ENCODE assay signal across 19 cellular contexts in genomic region chr17:1996243-1997145, GRCh38. TPM values are rescaled to one million over a fixed set of nuclear protein-coding genes. Genes with fewer than 3 reads are reported as not detected.
DNase-seq lines count a peak whose midpoint lies in the region; ATAC-seq, FAIRE-seq and TF ChIP-seq lines count a peak whose summit lies in the region.
"Had no signal": no experiment of that assay in that cellular context is flagged by ENCODE, and none has a peak within 500 bp of the region (broad histone marks: within the 10 kb centered on the region; RNA-seq: fewer than 3 reads in every experiment).

No MANE protein-coding gene starts in this region.

- TF ChIP-seq POLR2A in HepG2 (IDR thresholded peaks at IDR 0.05; ENCODE audit: insufficient read depth in 1 of 2, low read depth in 2 of 2, low read length in 2 of 2) = no peak

- TSS peak; percentile 94 for BruUV-seq in HepG2 (replicated peaks; lab: Mats Ljungman, UMichigan)

- DNase-seq in NCI-H1092 (lab: John Stamatoyannopoulos, UW) (peak; percentile 33), WERI-Rb-1 (no peak), HepG2 (ENCODE audit: low spot score) (no peak), iPS-NIHi7 (ENCODE audit: extremely low spot score) (no peak)
- DNase-seq: activated CD8-positive, alpha-beta memory T cell treated with anti-CD3 and anti-CD28 coated beads for 24 hours; anterior cingulate cortex; CD4-positive, CD25-positive, alpha-beta regulatory T cell; cortex of kidney; kidney; NCI-H1436; NCI-H446; stimulated activated CD4-positive, alpha-beta T cell treated with anti-CD3 and anti-CD28 coated beads, Interleukin-1b, Interleukin-23, amount 100 ng/mL, for 48 hours had no signal

- peaks cover 65% of the 10 kb centered on the region for H3K4me1 ChIP-seq in HepG2 (ENCODE audit: insufficient read depth, low read length)
- peaks cover 17 to 57% (median 32%) of the 10 kb centered on the region in 3 donors for H3K4me1 ChIP-seq in skeletal muscle tissue (ENCODE audit: control insufficient read depth in 3 of 3, insufficient read depth in 3 of 3, low read length in 3 of 3)

- H3K27me3 ChIP-seq in WERI-Rb-1 (ENCODE audit: insufficient read depth, low read depth, severe bottlenecking) (no peaks in the 10 kb centered on the region), HepG2 (ENCODE audit: control insufficient read depth in 1 of 2, insufficient read depth in 2 of 2, low read length in 2 of 2) (peaks cover 0 to 16% of the 10 kb centered on the region in 2 experiments; a peak in 2 of 5 replicates), skeletal muscle tissue (ENCODE audit: control insufficient read depth in 3 of 3, insufficient read depth in 3 of 3, low read length in 3 of 3) (no peaks in the 10 kb centered on the region)

- H3K4me3 ChIP-seq in WERI-Rb-1 (ENCODE audit: low read depth, low read length) = no peak overlapping the region
- H3K4me3 ChIP-seq in HepG2 (replicated peaks in 1 of 3; ENCODE audit: insufficient read depth in 1 of 3, low read depth in 2 of 3, low read length in 3 of 3) = peak overlapping the region; percentile 38 to 66 (median 60)
- no peak overlapping the region for H3K4me3 ChIP-seq in skeletal muscle tissue (ENCODE audit: low read length in 3 of 3)
- H3K4me3 ChIP-seq: esophagus muscularis mucosa, heart left ventricle had no signal

- WGBS in HepG2 (ENCODE audit: low lambda C conversion rate) = 11% methylated on average over 8 of the region's 11 CpGs

- H3K9ac ChIP-seq in HepG2 (ENCODE audit: insufficient read depth, low read depth, low read length) (peak overlapping the region; percentile 27; the same call in 1 of the 2 replicates), skeletal muscle tissue (ENCODE audit: low read depth in 1 of 3, low read length in 3 of 3) (no peak overlapping the region)

- in situ Hi-C loops in HepG2 (cut with HindIII; ENCODE audit: extremely low pct_ligation_motif_present, low pct_unique_long_range_greater_than_20kb) = no loop called here

- intact Hi-C loops in HepG2 (cut with micrococcal nuclease; ENCODE audit: unreplicated experiment) = no loop called here

- POLR2A ChIA-PET in HepG2 (lab: Yijun Ruan, JAX) = interaction anchor here (0.7 to 3.1 kb wide), 16 partner anchors 9 to 280 kb away, joined by 3 to 18 read pairs (median 5); partner anchors contain the start of genes DPH1, RTN4RL1 and SMYD4

- no peak for TF ChIP-seq RAD21 in HepG2 (CRISPR knock-in tag; IDR thresholded peaks at IDR 0.05)

- peak overlapping the region; percentile 83 for H3K4me2 ChIP-seq in HepG2 (ENCODE audit: low read depth, low read length)

- TF ChIP-seq EP300 in HepG2 (IDR thresholded peaks at IDR 0.05; ENCODE audit: low read depth in 2 of 2, low read length in 2 of 2) (no peak), HepG2 (CRISPR knock-in tag; IDR thresholded peaks at IDR 0.05; ENCODE audit: borderline replicate concordance) (no peak)

- FAIRE-seq in HepG2 (lab: Jason Lieb, UNC) = no peak
- FAIRE-seq: kidney had no signal

- CTCF ChIA-PET in HepG2 (lab: Yijun Ruan, JAX; ENCODE audit: low intra/inter-chr PET ratio, low total read pairs) = no interaction called here

- no peak for ATAC-seq in HepG2
- no peak for ATAC-seq in GM21423 (IDR thresholded peaks at IDR 0.05; ENCODE audit: unreplicated experiment)
- no peak for ATAC-seq in HG02981 (IDR thresholded peaks at IDR 0.05; ENCODE audit: unreplicated experiment)
- ATAC-seq: heart left ventricle had no signal

- H3K27ac ChIP-seq in WERI-Rb-1 (peak overlapping the region; percentile 96), HepG2 (ENCODE audit: extremely low read length, insufficient read depth, low read length) (no peak overlapping the region), skeletal muscle tissue (ENCODE audit: low read depth, low read length) (peak overlapping the region; percentile 89)

- no peaks in the 10 kb centered on the region for H4K20me1 ChIP-seq in HepG2 (ENCODE audit: insufficient read depth, low read length)

- no peak overlapping the region for H2AFZ ChIP-seq in HepG2 (ENCODE audit: low read length)

- TF ChIP-seq CTCF in WERI-Rb-1 (IDR thresholded peaks at IDR 0.05; ENCODE audit: low read depth, low read length) (no peak), HepG2 (CRISPR knock-in tag; IDR thresholded peaks at IDR 0.05) (no peak)

- H3K36me3 ChIP-seq in WERI-Rb-1 (peaks cover 3% of the 10 kb centered on the region; the same call in 1 of the 2 replicates), HepG2 (replicated peaks in 1 of 2; ENCODE audit: control insufficient read depth in 1 of 2, insufficient read depth in 2 of 2, low read length in 2 of 2) (no peaks in the 10 kb centered on the region), skeletal muscle tissue (ENCODE audit: control insufficient read depth in 3 of 3, insufficient read depth in 3 of 3, low read length in 3 of 3) (no peaks in the 10 kb centered on the region)
- H3K36me3 ChIP-seq: esophagus muscularis mucosa, heart left ventricle had no signal

- no peaks in the 10 kb centered on the region for H3K79me2 ChIP-seq in HepG2 (ENCODE audit: insufficient read depth, low read length)

- H3K9me3 ChIP-seq in WERI-Rb-1 (ENCODE audit: severe bottlenecking) (no peaks in the 10 kb centered on the region), HepG2 (ENCODE audit: low read length) (no peaks in the 10 kb centered on the region), skeletal muscle tissue (ENCODE audit: control insufficient read depth in 3 of 3, low read length in 3 of 3) (no peaks in the 10 kb centered on the region)
- H3K9me3 ChIP-seq: esophagus muscularis mucosa, heart left ventricle had no signal

RNA-seq across cellular contexts. Expression of gene RTN4RL1, which starts 28.6 kb away (rescaled TPM):
- total RNA-seq in HepG2 (2016; rRNA removed; fragmentation: Illumina TruSeq; extraction: Trizol) = not detected in 2 replicates
- not detected in 2 replicates for total RNA-seq in HepG2 (2016; cell fraction: cytosol; rRNA removed; fragmentation: Illumina TruSeq; extraction: Trizol; ENCODE audit: low read depth)
- total RNA-seq in HepG2 (2016; cell fraction: insoluble cytoplasmic fraction; rRNA removed; fragmentation: Illumina TruSeq; extraction: Trizol) = not detected in 2 replicates
- total RNA-seq in HepG2 (2016; cell fraction: membrane; rRNA removed; fragmentation: Illumina TruSeq; extraction: Trizol) = not detected in 2 replicates
- total RNA-seq in HepG2 (2016; cell fraction: nucleus; rRNA removed; fragmentation: Illumina TruSeq; extraction: Trizol) = not detected in 2 replicates
- 0.01 TPM in 1 of 2 replicates, not detected in the other for polyA plus RNA-seq in HepG2 (2011; rRNA removed)
- not detected in 2 replicates for polyA plus RNA-seq in HepG2 (2011; cell fraction: cytosol; rRNA removed)
- polyA plus RNA-seq in HepG2 (2011; cell fraction: nucleus; rRNA removed) = not detected in 2 replicates
- polyA plus RNA-seq in HepG2 (2012) = not detected in 2 replicates
- not detected in 2 replicates for polyA plus RNA-seq in HepG2 (2016; cell fraction: cytosol; fragmentation: Illumina TruSeq; extraction: Trizol; ENCODE audit: low read depth)
- not detected in 2 replicates for polyA plus RNA-seq in HepG2 (2016; cell fraction: insoluble cytoplasmic fraction; fragmentation: Illumina TruSeq; extraction: Trizol; ENCODE audit: low read depth)
- 0.05 TPM in 1 of 2 replicates, not detected in the other for polyA plus RNA-seq in HepG2 (2016; cell fraction: membrane; fragmentation: Illumina TruSeq; extraction: Trizol; ENCODE audit: low read depth)
- polyA plus RNA-seq in HepG2 (2016; cell fraction: nucleus; fragmentation: Illumina TruSeq; extraction: Trizol; ENCODE audit: insufficient read depth, low read depth) = not detected in 2 replicates
- polyA minus RNA-seq in HepG2 (2011; rRNA and poly(A)+ RNA removed; ENCODE audit: low replicate concordance) = 0.08 TPM in 1 of 2 replicates, not detected in the other
- polyA minus RNA-seq in HepG2 (2011; cell fraction: cytosol; rRNA and poly(A)+ RNA removed) = not detected in 2 replicates
- polyA minus RNA-seq in HepG2 (2011; cell fraction: nucleus; rRNA and poly(A)+ RNA removed) = not detected in 2 replicates
- total RNA-seq in skeletal muscle tissue = 1.0 TPM
- total RNA-seq: Daoy, OCI-LY7 had no signal

RNA-seq across cellular contexts. Expression of gene DPH1, which starts 33.5 kb away (rescaled TPM):
- total RNA-seq in HepG2 (2016; rRNA removed; fragmentation: Illumina TruSeq; extraction: Trizol) = 14.5 and 25.3 TPM in 2 replicates
- 12.1 and 14.2 TPM in 2 replicates for total RNA-seq in HepG2 (2016; cell fraction: cytosol; rRNA removed; fragmentation: Illumina TruSeq; extraction: Trizol; ENCODE audit: low read depth)
- 12.8 and 22.5 TPM in 2 replicates for total RNA-seq in HepG2 (2016; cell fraction: insoluble cytoplasmic fraction; rRNA removed; fragmentation: Illumina TruSeq; extraction: Trizol)
- 10.3 and 14.0 TPM in 2 replicates for total RNA-seq in HepG2 (2016; cell fraction: membrane; rRNA removed; fragmentation: Illumina TruSeq; extraction: Trizol)
- 16.5 and 22.6 TPM in 2 replicates for total RNA-seq in HepG2 (2016; cell fraction: nucleus; rRNA removed; fragmentation: Illumina TruSeq; extraction: Trizol)
- 42.8 and 49.5 TPM in 2 replicates for polyA plus RNA-seq in HepG2 (2011; rRNA removed)
- 18.9 and 24.7 TPM in 2 replicates for polyA plus RNA-seq in HepG2 (2011; cell fraction: cytosol; rRNA removed)
- 184 and 197 TPM in 2 replicates for polyA plus RNA-seq in HepG2 (2011; cell fraction: nucleus; rRNA removed)
- 22.1 and 23.1 TPM in 2 replicates for polyA plus RNA-seq in HepG2 (2012)
- 2.9 and 3.9 TPM in 2 replicates for polyA plus RNA-seq in HepG2 (2016; cell fraction: cytosol; fragmentation: Illumina TruSeq; extraction: Trizol; ENCODE audit: low read depth)
- 12.2 and 15.0 TPM in 2 replicates for polyA plus RNA-seq in HepG2 (2016; cell fraction: insoluble cytoplasmic fraction; fragmentation: Illumina TruSeq; extraction: Trizol; ENCODE audit: low read depth)
- 3.9 and 4.7 TPM in 2 replicates for polyA plus RNA-seq in HepG2 (2016; cell fraction: membrane; fragmentation: Illumina TruSeq; extraction: Trizol; ENCODE audit: low read depth)
- polyA plus RNA-seq in HepG2 (2016; cell fraction: nucleus; fragmentation: Illumina TruSeq; extraction: Trizol; ENCODE audit: insufficient read depth, low read depth) = 54.3 and 66.6 TPM in 2 replicates
- 82.1 and 106 TPM in 2 replicates for polyA minus RNA-seq in HepG2 (2011; rRNA and poly(A)+ RNA removed; ENCODE audit: low replicate concordance)
- 15.1 and 19.0 TPM in 2 replicates for polyA minus RNA-seq in HepG2 (2011; cell fraction: cytosol; rRNA and poly(A)+ RNA removed)
- 33.1 and 46.4 TPM in 2 replicates for polyA minus RNA-seq in HepG2 (2011; cell fraction: nucleus; rRNA and poly(A)+ RNA removed)
- 14.1 TPM for total RNA-seq in skeletal muscle tissue

RNA-seq across cellular contexts. Expression of gene OVCA2, which starts 45.3 kb away (rescaled TPM):
- total RNA-seq in HepG2 (2016; rRNA removed; fragmentation: Illumina TruSeq; extraction: Trizol) (28.2 and 28.5 TPM in 2 replicates), skeletal muscle tissue (24.0 TPM)
- 14.6 and 20.0 TPM in 2 replicates for total RNA-seq in HepG2 (2016; cell fraction: cytosol; rRNA removed; fragmentation: Illumina TruSeq; extraction: Trizol; ENCODE audit: low read depth)
- 30.5 and 31.5 TPM in 2 replicates for total RNA-seq in HepG2 (2016; cell fraction: insoluble cytoplasmic fraction; rRNA removed; fragmentation: Illumina TruSeq; extraction: Trizol)
- 29.3 and 32.1 TPM in 2 replicates for total RNA-seq in HepG2 (2016; cell fraction: membrane; rRNA removed; fragmentation: Illumina TruSeq; extraction: Trizol)
- total RNA-seq in HepG2 (2016; cell fraction: nucleus; rRNA removed; fragmentation: Illumina TruSeq; extraction: Trizol) = 13.5 and 15.0 TPM in 2 replicates
- polyA plus RNA-seq in HepG2 (2011; rRNA removed) = 23.7 and 30.7 TPM in 2 replicates
- 28.7 and 32.0 TPM in 2 replicates for polyA plus RNA-seq in HepG2 (2011; cell fraction: cytosol; rRNA removed)
- 12.2 and 17.3 TPM in 2 replicates for polyA plus RNA-seq in HepG2 (2011; cell fraction: nucleus; rRNA removed)
- polyA plus RNA-seq in HepG2 (2012) = 7.1 and 10.8 TPM in 2 replicates
- 21.4 and 25.7 TPM in 2 replicates for polyA plus RNA-seq in HepG2 (2016; cell fraction: cytosol; fragmentation: Illumina TruSeq; extraction: Trizol; ENCODE audit: low read depth)
- polyA plus RNA-seq in HepG2 (2016; cell fraction: insoluble cytoplasmic fraction; fragmentation: Illumina TruSeq; extraction: Trizol; ENCODE audit: low read depth) = 30.2 and 32.2 TPM in 2 replicates
- polyA plus RNA-seq in HepG2 (2016; cell fraction: membrane; fragmentation: Illumina TruSeq; extraction: Trizol; ENCODE audit: low read depth) = 25.8 and 29.0 TPM in 2 replicates
- polyA plus RNA-seq in HepG2 (2016; cell fraction: nucleus; fragmentation: Illumina TruSeq; extraction: Trizol; ENCODE audit: insufficient read depth, low read depth) = 19.9 and 28.4 TPM in 2 replicates
- polyA minus RNA-seq in HepG2 (2011; rRNA and poly(A)+ RNA removed; ENCODE audit: low replicate concordance) = 18.1 and 38.8 TPM in 2 replicates
- 2.6 and 5.9 TPM in 2 replicates for polyA minus RNA-seq in HepG2 (2011; cell fraction: cytosol; rRNA and poly(A)+ RNA removed)
- 1.7 TPM in 1 of 2 replicates, not detected in the other for polyA minus RNA-seq in HepG2 (2011; cell fraction: nucleus; rRNA and poly(A)+ RNA removed)

RNA-seq across cellular contexts. Expression of gene HIC1, which starts 58.4 kb away (rescaled TPM):
- total RNA-seq in HepG2 (2016; rRNA removed; fragmentation: Illumina TruSeq; extraction: Trizol) (0.31 TPM in 1 of 2 replicates, not detected in the other), skeletal muscle tissue (23.5 TPM)
- total RNA-seq in HepG2 (2016; cell fraction: cytosol; rRNA removed; fragmentation: Illumina TruSeq; extraction: Trizol; ENCODE audit: low read depth) = not detected in 2 replicates
- total RNA-seq in HepG2 (2016; cell fraction: insoluble cytoplasmic fraction; rRNA removed; fragmentation: Illumina TruSeq; extraction: Trizol) = 0.12 and 0.26 TPM in 2 replicates
- total RNA-seq in HepG2 (2016; cell fraction: membrane; rRNA removed; fragmentation: Illumina TruSeq; extraction: Trizol) = 0.06 and 0.07 TPM in 2 replicates
- total RNA-seq in HepG2 (2016; cell fraction: nucleus; rRNA removed; fragmentation: Illumina TruSeq; extraction: Trizol) = not detected in 2 replicates
- 0.04 and 0.10 TPM in 2 replicates for polyA plus RNA-seq in HepG2 (2011; rRNA removed)
- polyA plus RNA-seq in HepG2 (2011; cell fraction: cytosol; rRNA removed) = 0.09 and 0.12 TPM in 2 replicates
- polyA plus RNA-seq in HepG2 (2011; cell fraction: nucleus; rRNA removed) = 1.1 and 1.2 TPM in 2 replicates
- polyA plus RNA-seq in HepG2 (2012) = 0.23 and 0.39 TPM in 2 replicates
- polyA plus RNA-seq in HepG2 (2016; cell fraction: cytosol; fragmentation: Illumina TruSeq; extraction: Trizol; ENCODE audit: low read depth) = not detected in 2 replicates
- polyA plus RNA-seq in HepG2 (2016; cell fraction: insoluble cytoplasmic fraction; fragmentation: Illumina TruSeq; extraction: Trizol; ENCODE audit: low read depth) = 0.08 TPM in 1 of 2 replicates, not detected in the other
- polyA plus RNA-seq in HepG2 (2016; cell fraction: membrane; fragmentation: Illumina TruSeq; extraction: Trizol; ENCODE audit: low read depth) = 0.06 and 0.09 TPM in 2 replicates
- 0.84 TPM in 1 of 2 replicates, not detected in the other for polyA plus RNA-seq in HepG2 (2016; cell fraction: nucleus; fragmentation: Illumina TruSeq; extraction: Trizol; ENCODE audit: insufficient read depth, low read depth)
- 0.12 and 0.56 TPM in 2 replicates for polyA minus RNA-seq in HepG2 (2011; rRNA and poly(A)+ RNA removed; ENCODE audit: low replicate concordance)
- not detected in 2 replicates for polyA minus RNA-seq in HepG2 (2011; cell fraction: cytosol; rRNA and poly(A)+ RNA removed)
- 0.12 and 0.13 TPM in 2 replicates for polyA minus RNA-seq in HepG2 (2011; cell fraction: nucleus; rRNA and poly(A)+ RNA removed)

Comparison
In these comparisons a context has a peak if more than half of its experiments do, and no peak if none do; other contexts are left out.
1. H3K4me3 ChIP-seq: peak in HepG2 (3 of 3); none in WERI-Rb-1 (single experiment) and skeletal muscle tissue (0 of 3).